Comparison of ENCODE assay signal across 10 cellular contexts in genomic region chr18:51191139-51191717, GRCh38. TPM values are rescaled to one million over a fixed set of nuclear protein-coding genes. Genes with fewer than 3 reads are reported as not detected.
DNase-seq lines count a peak whose midpoint lies in the region; ATAC-seq and TF ChIP-seq lines count a peak whose summit lies in the region.
"Had no signal": no experiment of that assay in that cellular context is flagged by ENCODE, and none has a peak within 500 bp of the region (broad histone marks: within the 10 kb centered on the region; RNA-seq: fewer than 3 reads in every experiment).

No MANE protein-coding gene starts in this region.

- DNase-seq in heart left ventricle (no peak), Right ventricle myocardium superior (no peak), chondrocyte (ENCODE audit: low spot score) (no peak), retina (no peak), NCI-H1048 (lab: John Stamatoyannopoulos, UW) (no peak)
- DNase-seq: MG63, midbrain had no signal

- WGBS in heart left ventricle, 4 donors, result 19 to 25% (median 23%) methylated on average over 4 of the region's 4 CpGs

- H3K27me3 ChIP-seq in heart left ventricle, result no peaks in the 10 kb centered on the region
- H3K27me3 ChIP-seq in SU-DHL-6 (ENCODE audit: low read length), result no peaks in the 10 kb centered on the region
- H3K27me3 ChIP-seq: MG63 had no signal

- peak; percentile 8 to 33 (median 12) for ATAC-seq in heart left ventricle
- no peak for ATAC-seq in Right ventricle myocardium superior (ENCODE audit: poor library complexity)
- no peak for ATAC-seq in HG02973 (IDR thresholded peaks at IDR 0.05; ENCODE audit: unreplicated experiment)

- H3K4me3 ChIP-seq in heart left ventricle (peak overlapping the region in 1 of 12 donors; percentile 2), SU-DHL-6 (ENCODE audit: insufficient read depth, low read length, poor library complexity, severe bottlenecking) (peak overlapping the region; percentile 63)
- H3K4me3 ChIP-seq: MG63 had no signal

- no peak for TF ChIP-seq POLR2A in heart left ventricle (IDR thresholded peaks at IDR 0.05)

- peaks cover 7 to 91% (median 67%) of the 10 kb centered on the region in 12 donors for H3K4me1 ChIP-seq in heart left ventricle

- H2AFZ ChIP-seq in SU-DHL-6 (ENCODE audit: low read depth, low read length, severe bottlenecking), result no peak overlapping the region

- H3K27ac ChIP-seq in heart left ventricle (peak overlapping the region in 7 of 12 donors; percentile 2 to 28 (median 20)), SU-DHL-6 (ENCODE audit: low read depth, low read length) (peak overlapping the region; percentile 86)

- H3K9me2 ChIP-seq in SU-DHL-6 (replicated peaks; ENCODE audit: insufficient read depth, low read length), result no peaks in the 10 kb centered on the region

- H3K4me1 Mint-ChIP-seq in chondrocyte (ENCODE audit: low read depth), result peaks cover 73% of the 10 kb centered on the region
- H3K4me1 Mint-ChIP-seq in stimulated activated naive CD8-positive, alpha-beta T cell treated with anti-CD3 and anti-CD28 coated beads, Interleukin-15, Interleukin-2, amounts not matched to agents 100 ng/mL and 50 ng/mL, for 24 hours (ENCODE audit: low read depth), result peaks cover 86% of the 10 kb centered on the region

- peak overlapping the region; percentile 43 for H3K27ac Mint-ChIP-seq in chondrocyte (ENCODE audit: unreplicated experiment)
- H3K27ac Mint-ChIP-seq in stimulated activated naive CD8-positive, alpha-beta T cell treated with anti-CD3 and anti-CD28 coated beads, Interleukin-15, Interleukin-2, amounts not matched to agents 100 ng/mL and 50 ng/mL, for 24 hours, result peak overlapping the region; percentile 21

- no peaks in the 10 kb centered on the region for H3K27me3 Mint-ChIP-seq in chondrocyte (ENCODE audit: low read depth)
- H3K27me3 Mint-ChIP-seq in stimulated activated naive CD8-positive, alpha-beta T cell treated with anti-CD3 and anti-CD28 coated beads, Interleukin-15, Interleukin-2, amounts not matched to agents 100 ng/mL and 50 ng/mL, for 24 hours, result no peaks in the 10 kb centered on the region

- H3K9ac ChIP-seq in SU-DHL-6 (ENCODE audit: low read length), result peak overlapping the region; percentile 73

- no peak for TF ChIP-seq CTCF in heart left ventricle (IDR thresholded peaks at IDR 0.05)
- TF ChIP-seq CTCF in SU-DHL-6 (IDR thresholded peaks at IDR 0.05; ENCODE audit: insufficient read depth, low read length, poor library complexity, severe bottlenecking), result no peak
- no peak for TF ChIP-seq CTCF in chondrocyte (IDR thresholded peaks at IDR 0.05)

- peak overlapping the region; percentile 75 for H3K4me2 ChIP-seq in SU-DHL-6 (ENCODE audit: low read depth, low read length, poor library complexity, severe bottlenecking)

- intact Hi-C loops in heart left ventricle (cut with DNase I) (loop anchor here in 2 of 10 donors (5.0 to 10.0 kb wide), 2 partner anchors 156 to 314 kb away; partner anchors contain the start of genes ME2 (in 1 of the 2) and SMAD4 (in 1 of the 2)), Right ventricle myocardium superior (cut with DNase I) (no loop called here)

- peaks cover 26% of the 10 kb centered on the region for H3F3A ChIP-seq in SU-DHL-6 (ENCODE audit: insufficient read depth)

- H3K79me2 ChIP-seq in SU-DHL-6 (ENCODE audit: insufficient read depth, low read length), result peaks cover 100% of the 10 kb centered on the region

- H3K36me3 ChIP-seq in heart left ventricle (no peaks in the 10 kb centered on the region), SU-DHL-6 (ENCODE audit: low read length) (peaks cover 8% of the 10 kb centered on the region; the same call in 1 of the 2 replicates)
- H3K36me3 ChIP-seq: MG63 had no signal

- H3K4me3 Mint-ChIP-seq in chondrocyte (ENCODE audit: unreplicated experiment), result no peak overlapping the region
- H3K4me3 Mint-ChIP-seq in stimulated activated naive CD8-positive, alpha-beta T cell treated with anti-CD3 and anti-CD28 coated beads, Interleukin-15, Interleukin-2, amounts not matched to agents 100 ng/mL and 50 ng/mL, for 24 hours, result peak overlapping the region; percentile 56

- H3K9me3 Mint-ChIP-seq in chondrocyte (ENCODE audit: low read depth), result no peaks in the 10 kb centered on the region
- H3K9me3 Mint-ChIP-seq in stimulated activated naive CD8-positive, alpha-beta T cell treated with anti-CD3 and anti-CD28 coated beads, Interleukin-15, Interleukin-2, amounts not matched to agents 100 ng/mL and 50 ng/mL, for 24 hours, result no peaks in the 10 kb centered on the region

- H3K9me3 ChIP-seq in heart left ventricle, result no peaks in the 10 kb centered on the region
- H3K9me3 ChIP-seq in SU-DHL-6 (ENCODE audit: insufficient read depth, low read length), result no peaks in the 10 kb centered on the region
- H3K9me3 ChIP-seq: MG63 had no signal

- peaks cover 41% of the 10 kb centered on the region; the same call in 1 of the 2 replicates for H4K20me1 ChIP-seq in SU-DHL-6 (ENCODE audit: low read depth, low read length)

- H3K36me3 Mint-ChIP-seq in chondrocyte (ENCODE audit: low read depth), result no peaks in the 10 kb centered on the region
- H3K36me3 Mint-ChIP-seq in stimulated activated naive CD8-positive, alpha-beta T cell treated with anti-CD3 and anti-CD28 coated beads, Interleukin-15, Interleukin-2, amounts not matched to agents 100 ng/mL and 50 ng/mL, for 24 hours (ENCODE audit: low read depth), result peaks cover 74% of the 10 kb centered on the region

RNA-seq across cellular contexts. Expression of gene MEX3C, which starts 6.3 kb away (rescaled TPM):
- total RNA-seq in heart left ventricle (10 to 100 TPM; 15.1 to 28.2 (median 20.7) TPM), Right ventricle myocardium superior (16.4 TPM), chondrocyte (49.0 to 55.1 TPM (median 54.7 TPM) in 3 replicates)
- polyA plus RNA-seq in heart left ventricle, result 10 to 100 TPM in 1 of 2 donors, 1 to 10 TPM in 1; 6.2 to 13.0 TPM

Comparison
In these comparisons a context has a peak if more than half of its experiments do, and no peak if none do; other contexts are left out.
1. ATAC-seq: peak in heart left ventricle (4 of 4); none in Right ventricle myocardium superior (single experiment) and HG02973 (single experiment).